Comparison of ENCODE assay signal across 1 cellular context in genomic region chr2:160379399-160379798, GRCh38.
TF ChIP-seq lines count a peak whose summit lies in the region.

No MANE protein-coding gene starts in this region.

TF ChIP-seq in GM23338, 12 proteins besides CTCF, POLR2A, EP300 and RAD21 (continued from another document):
- TF ChIP-seq ZNF462 (CRISPR knock-in tag; IDR thresholded peaks at IDR 0.05) (no peak), ZNF114 (CRISPR knock-in tag; IDR thresholded peaks at IDR 0.05) (no peak), EZH2 (IDR thresholded peaks at IDR 0.05; ENCODE audit: low read depth, unreplicated experiment) (no peak), NANOG (IDR thresholded peaks at IDR 0.05; ENCODE audit: borderline replicate concordance) (no peak)
- TF ChIP-seq, protein P1, sequence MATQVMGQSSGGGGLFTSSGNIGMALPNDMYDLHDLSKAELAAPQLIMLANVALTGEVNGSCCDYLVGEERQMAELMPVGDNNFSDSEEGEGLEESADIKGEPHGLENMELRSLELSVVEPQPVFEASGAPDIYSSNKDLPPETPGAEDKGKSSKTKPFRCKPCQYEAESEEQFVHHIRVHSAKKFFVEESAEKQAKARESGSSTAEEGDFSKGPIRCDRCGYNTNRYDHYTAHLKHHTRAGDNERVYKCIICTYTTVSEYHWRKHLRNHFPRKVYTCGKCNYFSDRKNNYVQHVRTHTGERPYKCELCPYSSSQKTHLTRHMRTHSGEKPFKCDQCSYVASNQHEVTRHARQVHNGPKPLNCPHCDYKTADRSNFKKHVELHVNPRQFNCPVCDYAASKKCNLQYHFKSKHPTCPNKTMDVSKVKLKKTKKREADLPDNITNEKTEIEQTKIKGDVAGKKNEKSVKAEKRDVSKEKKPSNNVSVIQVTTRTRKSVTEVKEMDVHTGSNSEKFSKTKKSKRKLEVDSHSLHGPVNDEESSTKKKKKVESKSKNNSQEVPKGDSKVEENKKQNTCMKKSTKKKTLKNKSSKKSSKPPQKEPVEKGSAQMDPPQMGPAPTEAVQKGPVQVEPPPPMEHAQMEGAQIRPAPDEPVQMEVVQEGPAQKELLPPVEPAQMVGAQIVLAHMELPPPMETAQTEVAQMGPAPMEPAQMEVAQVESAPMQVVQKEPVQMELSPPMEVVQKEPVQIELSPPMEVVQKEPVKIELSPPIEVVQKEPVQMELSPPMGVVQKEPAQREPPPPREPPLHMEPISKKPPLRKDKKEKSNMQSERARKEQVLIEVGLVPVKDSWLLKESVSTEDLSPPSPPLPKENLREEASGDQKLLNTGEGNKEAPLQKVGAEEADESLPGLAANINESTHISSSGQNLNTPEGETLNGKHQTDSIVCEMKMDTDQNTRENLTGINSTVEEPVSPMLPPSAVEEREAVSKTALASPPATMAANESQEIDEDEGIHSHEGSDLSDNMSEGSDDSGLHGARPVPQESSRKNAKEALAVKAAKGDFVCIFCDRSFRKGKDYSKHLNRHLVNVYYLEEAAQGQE (IDR thresholded peaks at IDR 0.05; ENCODE audit: unreplicated experiment) = no peak
